In genomic region chr5:6193315-6193714, GRCh38 we compare ENCODE assay signal across 1 cellular context.
TF ChIP-seq lines count a peak whose summit lies in the region.

No MANE protein-coding gene starts in this region.

TF ChIP-seq in GM23338, 12 proteins besides CTCF, POLR2A, EP300 and RAD21 (continued from another document):
- TF ChIP-seq ZNF462 (CRISPR knock-in tag; IDR thresholded peaks at IDR 0.05) (no peak), EZH2phosphoT487 (IDR thresholded peaks at IDR 0.05; ENCODE audit: unreplicated experiment) (no peak), NANOG (IDR thresholded peaks at IDR 0.05; ENCODE audit: borderline replicate concordance) (no peak), STAT1 (IDR thresholded peaks at IDR 0.05; ENCODE audit: unreplicated experiment) (no peak)
TF ChIP-seq in GM23338: peak in this region for 0.
